ENCODE assay signal across 8 cellular contexts in genomic region chr1:94246692-94247145, GRCh38. TPM values are rescaled to one million over a fixed set of nuclear protein-coding genes. Genes with fewer than 3 reads are reported as not detected.
DNase-seq lines count a peak whose midpoint lies in the region; ATAC-seq and TF ChIP-seq lines count a peak whose summit lies in the region.

No MANE protein-coding gene starts in this region.

- H3K4me3 ChIP-seq in adrenal gland (peak overlapping the region in 1 of 4 donors; percentile 82), subcutaneous abdominal adipose tissue (ENCODE audit: low read depth in 1 of 5, low read length in 5 of 5) (peak overlapping the region; percentile 72 to 94 (median 79))

- peaks cover 21 to 63% (median 30%) of the 10 kb centered on the region in 3 donors for H3K27me3 Mint-ChIP-seq in immature natural killer cell (ENCODE audit: low read depth in 3 of 3)

- H3K4me1 ChIP-seq in adrenal gland (replicated peaks in 1 of 2) (peaks cover 6 to 10% of the 10 kb centered on the region in 2 donors), subcutaneous abdominal adipose tissue (ENCODE audit: control insufficient read depth in 5 of 5, insufficient read depth in 5 of 5, low read length in 5 of 5) (peaks cover 2 to 16% (median 13%) of the 10 kb centered on the region in 5 donors)

- H3K9ac ChIP-seq in subcutaneous abdominal adipose tissue (ENCODE audit: low read length in 5 of 5), result peak overlapping the region; percentile 22 to 77 (median 63)

- H3K27me3 ChIP-seq in adrenal gland (peaks cover 4% of the 10 kb centered on the region), subcutaneous abdominal adipose tissue (ENCODE audit: control insufficient read depth in 5 of 5, insufficient read depth in 4 of 5, low read length in 5 of 5) (no peaks in the 10 kb centered on the region)

- H3K4me3 Mint-ChIP-seq in immature natural killer cell, result peak overlapping the region; percentile 66 to 74 (median 69)

- H3K36me3 Mint-ChIP-seq in immature natural killer cell, result no peaks in the 10 kb centered on the region

- H3K9me3 ChIP-seq in adrenal gland (replicated peaks in 1 of 3), result peaks cover 0 to 16% (median 14%) of the 10 kb centered on the region in 3 donors
- peaks cover 0 to 10% (median 4%) of the 10 kb centered on the region in 5 donors for H3K9me3 ChIP-seq in subcutaneous abdominal adipose tissue (ENCODE audit: control insufficient read depth in 5 of 5, low read length in 5 of 5)

- DNase-seq in DMS 273 (lab: John Stamatoyannopoulos, UW; ENCODE audit: unreplicated experiment) (peak; percentile 20), DMS 273 treated with DMSO at 0.1 percent for 48 hours (lab: John Stamatoyannopoulos, UW) (no peak), adrenal gland (no peak), immature natural killer cell (no peak), superior temporal gyrus (ENCODE audit: extremely low spot score) (no peak)
- DNase-seq in effector CD4-positive, alpha-beta T cell, result no peak

- H3K27ac ChIP-seq in adrenal gland (peak overlapping the region in 3 of 5 donors; percentile 18 to 42 (median 35)), subcutaneous abdominal adipose tissue (ENCODE audit: low read depth, low read length) (peak overlapping the region; percentile 69)

- no peaks in the 10 kb centered on the region for H3K36me3 ChIP-seq in adrenal gland (replicated peaks in 1 of 2)
- no peaks in the 10 kb centered on the region for H3K36me3 ChIP-seq in subcutaneous abdominal adipose tissue (ENCODE audit: control insufficient read depth in 5 of 5, insufficient read depth in 5 of 5, low read length in 5 of 5)

- TF ChIP-seq POLR2A in adrenal gland (IDR thresholded peaks at IDR 0.05), result no peak

- intact Hi-C loops in adrenal gland (cut with DNase I), result no loop called here

- 7 to 16% (median 11%) methylated on average over 12 of the region's 12 CpGs for WGBS in adrenal gland, 4 donors

- no peak overlapping the region for H3K27ac Mint-ChIP-seq in immature natural killer cell

- no peak for ATAC-seq in HG02852 (IDR thresholded peaks at IDR 0.05; ENCODE audit: unreplicated experiment)

- H3K9me3 Mint-ChIP-seq in immature natural killer cell, result peaks cover 3 to 25% (median 19%) of the 10 kb centered on the region in 6 donors

- TF ChIP-seq CTCF in adrenal gland (IDR thresholded peaks at IDR 0.05), result no peak

- peaks cover 11 to 18% of the 10 kb centered on the region in 2 donors for H3K4me1 Mint-ChIP-seq in immature natural killer cell

RNA-seq across cellular contexts. Expression of gene ARHGAP29, which starts 9.3 kb away (rescaled TPM):
- 10 to 100 TPM in 6 of 8 donors, 1 to 10 TPM in 2; 7.7 to 16.7 (median 11.1) TPM for total RNA-seq in adrenal gland
- polyA plus RNA-seq in adrenal gland, result 1 to 10 TPM; 5.3 to 7.2 (median 6.2) TPM
- not detected for polyA plus RNA-seq in immature natural killer cell

Comparison
In these comparisons a context has a peak if more than half of its experiments do, and no peak if none do; other contexts are left out.
1. RNA of gene ARHGAP29, which starts 9.3 kb away (polyA plus RNA-seq): 5.3 to 7.2 TPM in adrenal gland; not detected in immature natural killer cell; every median in the first group is over 4 times any median in the second.